Comparison of ENCODE assay signal across 1 cellular context in the genomic region with DNA sequence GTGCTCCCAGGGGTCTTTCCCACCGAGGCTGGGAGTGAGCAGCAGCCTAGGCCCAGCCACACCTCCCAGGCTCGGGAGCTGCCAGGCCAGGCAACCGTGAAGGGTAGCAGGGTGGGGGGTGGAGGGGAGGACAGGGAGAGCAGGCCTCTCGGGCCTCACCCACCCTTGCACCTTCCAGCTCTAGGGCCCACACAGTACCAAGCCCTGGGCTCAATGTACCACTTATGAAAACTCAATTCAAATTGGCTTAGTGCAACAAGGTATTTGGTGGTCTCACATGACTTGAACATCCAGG.
TF ChIP-seq lines count a peak whose summit lies in the region.

No MANE protein-coding gene starts in this region.

TF ChIP-seq in GM23338, 12 proteins besides CTCF, POLR2A, EP300 and RAD21 (continued from another document):
- TF ChIP-seq, protein P1, sequence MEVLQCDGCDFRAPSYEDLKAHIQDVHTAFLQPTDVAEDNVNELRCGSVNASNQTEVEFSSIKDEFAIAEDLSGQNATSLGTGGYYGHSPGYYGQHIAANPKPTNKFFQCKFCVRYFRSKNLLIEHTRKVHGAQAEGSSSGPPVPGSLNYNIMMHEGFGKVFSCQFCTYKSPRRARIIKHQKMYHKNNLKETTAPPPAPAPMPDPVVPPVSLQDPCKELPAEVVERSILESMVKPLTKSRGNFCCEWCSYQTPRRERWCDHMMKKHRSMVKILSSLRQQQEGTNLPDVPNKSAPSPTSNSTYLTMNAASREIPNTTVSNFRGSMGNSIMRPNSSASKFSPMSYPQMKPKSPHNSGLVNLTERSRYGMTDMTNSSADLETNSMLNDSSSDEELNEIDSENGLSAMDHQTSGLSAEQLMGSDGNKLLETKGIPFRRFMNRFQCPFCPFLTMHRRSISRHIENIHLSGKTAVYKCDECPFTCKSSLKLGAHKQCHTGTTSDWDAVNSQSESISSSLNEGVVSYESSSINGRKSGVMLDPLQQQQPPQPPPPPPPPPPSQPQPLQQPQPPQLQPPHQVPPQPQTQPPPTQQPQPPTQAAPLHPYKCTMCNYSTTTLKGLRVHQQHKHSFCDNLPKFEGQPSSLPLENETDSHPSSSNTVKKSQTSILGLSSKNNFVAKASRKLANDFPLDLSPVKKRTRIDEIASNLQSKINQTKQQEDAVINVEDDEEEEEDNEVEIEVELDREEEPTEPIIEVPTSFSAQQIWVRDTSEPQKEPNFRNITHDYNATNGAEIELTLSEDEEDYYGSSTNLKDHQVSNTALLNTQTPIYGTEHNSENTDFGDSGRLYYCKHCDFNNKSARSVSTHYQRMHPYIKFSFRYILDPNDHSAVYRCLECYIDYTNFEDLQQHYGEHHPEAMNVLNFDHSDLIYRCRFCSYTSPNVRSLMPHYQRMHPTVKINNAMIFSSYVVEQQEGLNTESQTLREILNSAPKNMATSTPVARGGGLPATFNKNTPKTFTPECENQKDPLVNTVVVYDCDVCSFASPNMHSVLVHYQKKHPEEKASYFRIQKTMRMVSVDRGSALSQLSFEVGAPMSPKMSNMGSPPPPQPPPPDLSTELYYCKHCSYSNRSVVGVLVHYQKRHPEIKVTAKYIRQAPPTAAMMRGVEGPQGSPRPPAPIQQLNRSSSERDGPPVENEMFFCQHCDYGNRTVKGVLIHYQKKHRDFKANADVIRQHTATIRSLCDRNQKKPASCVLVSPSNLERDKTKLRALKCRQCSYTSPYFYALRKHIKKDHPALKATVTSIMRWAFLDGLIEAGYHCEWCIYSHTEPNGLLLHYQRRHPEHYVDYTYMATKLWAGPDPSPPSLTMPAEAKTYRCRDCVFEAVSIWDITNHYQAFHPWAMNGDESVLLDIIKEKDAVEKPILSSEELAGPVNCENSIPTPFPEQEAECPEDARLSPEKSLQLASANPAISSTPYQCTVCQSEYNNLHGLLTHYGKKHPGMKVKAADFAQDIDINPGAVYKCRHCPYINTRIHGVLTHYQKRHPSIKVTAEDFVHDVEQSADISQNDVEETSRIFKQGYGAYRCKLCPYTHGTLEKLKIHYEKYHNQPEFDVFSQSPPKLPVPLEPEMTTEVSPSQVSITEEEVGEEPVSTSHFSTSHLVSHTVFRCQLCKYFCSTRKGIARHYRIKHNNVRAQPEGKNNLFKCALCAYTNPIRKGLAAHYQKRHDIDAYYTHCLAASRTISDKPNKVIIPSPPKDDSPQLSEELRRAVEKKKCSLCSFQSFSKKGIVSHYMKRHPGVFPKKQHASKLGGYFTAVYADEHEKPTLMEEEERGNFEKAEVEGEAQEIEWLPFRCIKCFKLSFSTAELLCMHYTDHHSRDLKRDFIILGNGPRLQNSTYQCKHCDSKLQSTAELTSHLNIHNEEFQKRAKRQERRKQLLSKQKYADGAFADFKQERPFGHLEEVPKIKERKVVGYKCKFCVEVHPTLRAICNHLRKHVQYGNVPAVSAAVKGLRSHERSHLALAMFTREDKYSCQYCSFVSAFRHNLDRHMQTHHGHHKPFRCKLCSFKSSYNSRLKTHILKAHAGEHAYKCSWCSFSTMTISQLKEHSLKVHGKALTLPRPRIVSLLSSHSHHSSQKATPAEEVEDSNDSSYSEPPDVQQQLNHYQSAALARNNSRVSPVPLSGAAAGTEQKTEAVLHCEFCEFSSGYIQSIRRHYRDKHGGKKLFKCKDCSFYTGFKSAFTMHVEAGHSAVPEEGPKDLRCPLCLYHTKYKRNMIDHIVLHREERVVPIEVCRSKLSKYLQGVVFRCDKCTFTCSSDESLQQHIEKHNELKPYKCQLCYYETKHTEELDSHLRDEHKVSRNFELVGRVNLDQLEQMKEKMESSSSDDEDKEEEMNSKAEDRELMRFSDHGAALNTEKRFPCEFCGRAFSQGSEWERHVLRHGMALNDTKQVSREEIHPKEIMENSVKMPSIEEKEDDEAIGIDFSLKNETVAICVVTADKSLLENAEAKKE (CRISPR knock-in tag; IDR thresholded peaks at IDR 0.05) = no peak
- TF ChIP-seq EZH2phosphoT487 (IDR thresholded peaks at IDR 0.05; ENCODE audit: unreplicated experiment) (no peak), STAT1 (IDR thresholded peaks at IDR 0.05; ENCODE audit: unreplicated experiment) (no peak)
